ENCODE assay signal across 9 cellular contexts in the genomic region with DNA sequence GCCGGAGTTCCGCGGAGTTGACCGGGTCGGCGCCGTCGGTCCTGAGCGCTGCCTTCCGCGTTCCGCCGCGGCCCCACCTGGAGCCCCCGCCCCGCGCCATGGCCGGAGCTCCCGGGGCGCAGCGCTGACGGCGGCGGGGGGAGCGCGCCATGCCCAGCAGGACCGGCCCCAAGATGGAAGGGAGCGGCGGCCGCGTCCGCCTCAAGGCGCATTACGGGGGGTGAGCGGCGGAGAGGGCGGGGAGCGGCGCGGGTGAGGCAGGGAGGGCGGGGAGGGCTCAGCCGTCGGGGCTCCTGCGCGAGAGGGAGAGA. TPM values are rescaled to one million over a fixed set of nuclear protein-coding genes. Genes with fewer than 3 reads are reported as not detected.
DNase-seq lines count a peak whose midpoint lies in the region; ATAC-seq, FAIRE-seq and TF ChIP-seq lines count a peak whose summit lies in the region.
"Had no signal": no experiment of that assay in that cellular context is flagged by ENCODE, and none has a peak within 500 bp of the region (broad histone marks: within the 10 kb centered on the region; RNA-seq: fewer than 3 reads in every experiment).

No MANE protein-coding gene starts in this region.

- H2AFZ ChIP-seq in OCI-LY7 (ENCODE audit: low read length): peak overlapping the region; percentile 75

- no peaks in the 10 kb centered on the region; the same call in 1 of the 2 replicates for H4K20me1 ChIP-seq in OCI-LY7 (ENCODE audit: insufficient read depth, low read length)

- no peak for FAIRE-seq in pancreas (lab: Jason Lieb, UNC)

- no peaks in the 10 kb centered on the region for H3K27me3 ChIP-seq in pancreas

- 0 to 1% methylated on average over 8 to 45 of the region's 45 CpGs for WGBS in pancreas, 2 donors

- intact Hi-C loops in OCI-LY7 (cut with micrococcal nuclease; ENCODE audit: unreplicated experiment): no loop called here
- intact Hi-C loops in pancreas (cut with DNase I): no loop called here

- DNase-seq in OCI-LY7 (ENCODE audit: low spot score) (no peak), epithelial cell of proximal tubule (ENCODE audit: low read depth) (no peak), pancreas (peak in 3 of 6 donors; percentile 44 to 77 (median 50)), UCSD-AML1 (lab: John Stamatoyannopoulos, UW; ENCODE audit: unreplicated experiment) (no peak), germinal center (ENCODE audit: low spot score) (no peak)
- no peak for DNase-seq in stimulated activated CD4-positive, alpha-beta T cell treated with anti-CD3 and anti-CD28 coated beads, Interleukin-2, amount 100 ng/mL, for 48 hours

- H3K36me3 ChIP-seq in OCI-LY7 (ENCODE audit: insufficient read depth, low read length) (no peaks in the 10 kb centered on the region), pancreas (no peaks in the 10 kb centered on the region)
- H3K36me3 ChIP-seq: SJSA1 had no signal

- CTCF ChIA-PET in OCI-LY7 (lab: Charles Lee; ENCODE audit: unreplicated experiment): no interaction called here

- H3K79me2 ChIP-seq in OCI-LY7 (ENCODE audit: insufficient read depth, low read depth, low read length): no peaks in the 10 kb centered on the region

- peak; percentile 27 for ATAC-seq in GM19023 (IDR thresholded peaks at IDR 0.05; ENCODE audit: unreplicated experiment)
- ATAC-seq in pancreas: peak in 3 of 4 donors; percentile 8 to 48 (median 15)
- no peak for ATAC-seq in HG02840 (IDR thresholded peaks at IDR 0.05; ENCODE audit: low FRiP score, unreplicated experiment)

- TF ChIP-seq CTCF in OCI-LY7 (conservative IDR thresholded peaks at IDR 0.05; ENCODE audit: low read length) (no peak), epithelial cell of proximal tubule (conservative IDR thresholded peaks at IDR 0.05; ENCODE audit: low read depth, low read length) (no peak), pancreas (IDR thresholded peaks at IDR 0.05) (no peak)

- H3K4me2 ChIP-seq in OCI-LY7 (ENCODE audit: low read length): peak overlapping the region; percentile 67

- H3K9me3 ChIP-seq in OCI-LY7 (ENCODE audit: low read length): no peaks in the 10 kb centered on the region
- H3K9me3 ChIP-seq in pancreas: no peaks in the 10 kb centered on the region

- BruUV-seq in OCI-LY7 (replicated peaks; lab: Mats Ljungman, UMichigan): no TSS peak

- H3K9me2 ChIP-seq in OCI-LY7 (ENCODE audit: insufficient read depth, low read length): no peaks in the 10 kb centered on the region

- peak overlapping the region; percentile 73 for H3K4me3 ChIP-seq in OCI-LY7 (ENCODE audit: low read depth, low read length, poor library complexity, severe bottlenecking)
- H3K4me3 ChIP-seq in epithelial cell of proximal tubule (ENCODE audit: low read depth, low read length): peak overlapping the region; percentile 72
- peak overlapping the region; percentile 67 to 84 (median 79) for H3K4me3 ChIP-seq in pancreas

- H3K4me1 ChIP-seq in OCI-LY7 (ENCODE audit: insufficient read depth, low read length, poor library complexity, severe bottlenecking): peaks cover 7% of the 10 kb centered on the region
- H3K4me1 ChIP-seq in pancreas: peaks cover 0 to 4% (median 0%) of the 10 kb centered on the region in 3 donors

- no peak overlapping the region for H3K27ac ChIP-seq in OCI-LY7 (ENCODE audit: low read depth, low read length, poor library complexity, severe bottlenecking)
- H3K27ac ChIP-seq in pancreas: peak overlapping the region in 1 of 4 donors; percentile 30
- H3K27ac ChIP-seq: SJSA1 had no signal

- POLR2A ChIA-PET in OCI-LY7 (lab: Charles Lee): no interaction called here

RNA-seq across cellular contexts. Expression of gene PRKCZ, which starts 0.2 kb away (rescaled TPM):
- total RNA-seq in OCI-LY7 (2014; rRNA removed; shearing (Covaris generic)): 8.0 and 10.2 TPM in 2 replicates
- total RNA-seq in OCI-LY7 (2022) (10.0 and 13.0 TPM in 2 replicates), epithelial cell of proximal tubule (19.2 and 28.1 TPM in 2 replicates), pancreas (10 to 100 TPM in 5 of 6 donors, 1 to 10 TPM in 1; 9.8 to 20.4 (median 15.7) TPM)
- polyA plus RNA-seq in pancreas: 10 to 100 TPM; 26.5 to 27.4 TPM

RNA-seq across cellular contexts. Expression of gene GABRD, which starts 31.3 kb away (rescaled TPM):
- total RNA-seq in OCI-LY7 (2014; rRNA removed; shearing (Covaris generic)): not detected in 2 replicates
- total RNA-seq in OCI-LY7 (2022) (not detected in 2 replicates), epithelial cell of proximal tubule (not detected in 2 replicates), pancreas (under 1 TPM in 3 of 6 donors, not detected in 3; 0.12 to 0.61 (median 0.25) TPM)
- polyA plus RNA-seq in pancreas: under 1 TPM; 0.09 to 0.15 TPM
- total RNA-seq: SJSA1 had no signal

RNA-seq across cellular contexts. Expression of gene CFAP74, which starts 46.9 kb away (rescaled TPM):
- not detected in 2 replicates for total RNA-seq in OCI-LY7 (2014; rRNA removed; shearing (Covaris generic))
- total RNA-seq in OCI-LY7 (2022) (not detected in 2 replicates), epithelial cell of proximal tubule (not detected in 2 replicates), pancreas (not detected)
- under 1 TPM; 0.08 to 0.16 TPM for polyA plus RNA-seq in pancreas
- total RNA-seq: SJSA1 had no signal
